In genomic region chr17:81996232-81996756, GRCh38 we compare ENCODE assay signal across 2 cellular contexts.
A peak's percentile ranks its signal among the peaks of the same experiment; 100 is the strongest.
TF ChIP-seq lines count a peak whose summit lies in the region.

No MANE protein-coding gene starts in this region.

TF ChIP-seq in HepG2, 621 proteins besides CTCF, POLR2A, EP300 and RAD21 (continues in another document):
- TF ChIP-seq ZNF780A (CRISPR knock-in tag; IDR thresholded peaks at IDR 0.05): no peak
- no peak for TF ChIP-seq THAP11 (CRISPR knock-in tag; IDR thresholded peaks at IDR 0.05)
- TF ChIP-seq ZNF567 (CRISPR knock-in tag; IDR thresholded peaks at IDR 0.05; ENCODE audit: borderline replicate concordance): no peak
- no peak; the same call in 1 of the 2 replicates for TF ChIP-seq ZNF678 (CRISPR knock-in tag; IDR thresholded peaks at IDR 0.05)
- TF ChIP-seq RBM39 (IDR thresholded peaks at IDR 0.05; ENCODE audit: low read depth, low read length, poor library complexity, severe bottlenecking): no peak
- TF ChIP-seq ZNF768 (CRISPR knock-in tag; IDR thresholded peaks at IDR 0.05): no peak
- TF ChIP-seq SRF (IDR thresholded peaks at IDR 0.05; ENCODE audit: low read depth, low read length): 0 out of 2 replicates have a peak, but pooled peaks have one; percentile 1
- 0 out of 2 replicates have a peak, but pooled peaks have one; percentile 1 for TF ChIP-seq HOXA9 (CRISPR knock-in tag; IDR thresholded peaks at IDR 0.05; ENCODE audit: borderline replicate concordance)
- no peak for TF ChIP-seq NAIF1 (CRISPR knock-in tag; IDR thresholded peaks at IDR 0.05; ENCODE audit: borderline replicate concordance)
- no peak for TF ChIP-seq ZNF670 (CRISPR knock-in tag; IDR thresholded peaks at IDR 0.05; ENCODE audit: borderline replicate concordance)
- TF ChIP-seq ZBTB4 (CRISPR knock-in tag; IDR thresholded peaks at IDR 0.05; ENCODE audit: borderline replicate concordance): 0 out of 2 replicates have a peak, but pooled peaks have one; percentile 13
- no peak for TF ChIP-seq TFE3 (CRISPR knock-in tag; IDR thresholded peaks at IDR 0.05)
- TF ChIP-seq ZSCAN29 (CRISPR knock-in tag; conservative IDR thresholded peaks at IDR 0.05): 0 out of 2 replicates have a peak, but pooled peaks have one; percentile 16
- no peak for TF ChIP-seq RFX5 (IDR thresholded peaks at IDR 0.05; ENCODE audit: low read depth, low read length)
- no peak for TF ChIP-seq SUZ12 (IDR thresholded peaks at IDR 0.05; ENCODE audit: low read depth, low read length)
- TF ChIP-seq CREB1 (IDR thresholded peaks at IDR 0.05): no peak
- TF ChIP-seq CREB1 (CRISPR knock-in tag; IDR thresholded peaks at IDR 0.05): no peak
- TF ChIP-seq ZNF235 (CRISPR knock-in tag; IDR thresholded peaks at IDR 0.05; ENCODE audit: borderline replicate concordance): peak; percentile 55; the same call in 1 of the 2 replicates
- 0 out of 2 replicates have a peak, but pooled peaks have one; percentile 13 for TF ChIP-seq PAX8 (CRISPR knock-in tag; IDR thresholded peaks at IDR 0.05; ENCODE audit: borderline replicate concordance)
- TF ChIP-seq, protein P1, sequence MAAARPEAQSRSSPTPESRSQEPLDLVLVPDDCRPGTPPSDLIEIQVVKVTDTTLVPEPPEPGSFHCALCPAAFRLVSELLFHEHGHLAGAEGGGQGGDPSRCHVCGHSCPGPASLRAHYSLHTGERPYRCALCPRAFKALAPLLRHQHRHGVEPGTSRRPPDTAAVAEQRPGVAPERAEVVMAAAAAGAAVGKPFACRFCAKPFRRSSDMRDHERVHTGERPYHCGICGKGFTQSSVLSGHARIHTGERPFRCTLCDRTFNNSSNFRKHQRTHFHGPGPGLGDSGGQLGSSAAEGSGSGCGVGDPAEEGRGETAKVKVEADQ (CRISPR knock-in tag; IDR thresholded peaks at IDR 0.05; ENCODE audit: borderline replicate concordance): peak; percentile 11; the same call in 1 of the 2 replicates
- TF ChIP-seq, protein P2, sequence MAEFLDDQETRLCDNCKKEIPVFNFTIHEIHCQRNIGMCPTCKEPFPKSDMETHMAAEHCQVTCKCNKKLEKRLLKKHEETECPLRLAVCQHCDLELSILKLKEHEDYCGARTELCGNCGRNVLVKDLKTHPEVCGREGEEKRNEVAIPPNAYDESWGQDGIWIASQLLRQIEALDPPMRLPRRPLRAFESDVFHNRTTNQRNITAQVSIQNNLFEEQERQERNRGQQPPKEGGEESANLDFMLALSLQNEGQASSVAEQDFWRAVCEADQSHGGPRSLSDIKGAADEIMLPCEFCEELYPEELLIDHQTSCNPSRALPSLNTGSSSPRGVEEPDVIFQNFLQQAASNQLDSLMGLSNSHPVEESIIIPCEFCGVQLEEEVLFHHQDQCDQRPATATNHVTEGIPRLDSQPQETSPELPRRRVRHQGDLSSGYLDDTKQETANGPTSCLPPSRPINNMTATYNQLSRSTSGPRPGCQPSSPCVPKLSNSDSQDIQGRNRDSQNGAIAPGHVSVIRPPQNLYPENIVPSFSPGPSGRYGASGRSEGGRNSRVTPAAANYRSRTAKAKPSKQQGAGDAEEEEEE (CRISPR knock-in tag; IDR thresholded peaks at IDR 0.05; ENCODE audit: borderline replicate concordance): no peak
- TF ChIP-seq ZNF878 (CRISPR knock-in tag; IDR thresholded peaks at IDR 0.05): no peak
- 0 out of 2 replicates have a peak, but pooled peaks have one; percentile 4 for TF ChIP-seq TCF7 (IDR thresholded peaks at IDR 0.05; ENCODE audit: low read depth)
- TF ChIP-seq MEIS1 (CRISPR knock-in tag; IDR thresholded peaks at IDR 0.05; ENCODE audit: borderline replicate concordance): no peak
- TF ChIP-seq ZNF616 (CRISPR knock-in tag; IDR thresholded peaks at IDR 0.05; ENCODE audit: low read depth): 0 out of 2 replicates have a peak, but pooled peaks have one; percentile 1
- TF ChIP-seq IRX3 (CRISPR knock-in tag; IDR thresholded peaks at IDR 0.05; ENCODE audit: borderline replicate concordance, low read depth): 0 out of 2 replicates have a peak, but pooled peaks have one; percentile 15

TF ChIP-seq in WTC11, 78 proteins besides CTCF, POLR2A, EP300 and RAD21:
- TF ChIP-seq, protein P3, sequence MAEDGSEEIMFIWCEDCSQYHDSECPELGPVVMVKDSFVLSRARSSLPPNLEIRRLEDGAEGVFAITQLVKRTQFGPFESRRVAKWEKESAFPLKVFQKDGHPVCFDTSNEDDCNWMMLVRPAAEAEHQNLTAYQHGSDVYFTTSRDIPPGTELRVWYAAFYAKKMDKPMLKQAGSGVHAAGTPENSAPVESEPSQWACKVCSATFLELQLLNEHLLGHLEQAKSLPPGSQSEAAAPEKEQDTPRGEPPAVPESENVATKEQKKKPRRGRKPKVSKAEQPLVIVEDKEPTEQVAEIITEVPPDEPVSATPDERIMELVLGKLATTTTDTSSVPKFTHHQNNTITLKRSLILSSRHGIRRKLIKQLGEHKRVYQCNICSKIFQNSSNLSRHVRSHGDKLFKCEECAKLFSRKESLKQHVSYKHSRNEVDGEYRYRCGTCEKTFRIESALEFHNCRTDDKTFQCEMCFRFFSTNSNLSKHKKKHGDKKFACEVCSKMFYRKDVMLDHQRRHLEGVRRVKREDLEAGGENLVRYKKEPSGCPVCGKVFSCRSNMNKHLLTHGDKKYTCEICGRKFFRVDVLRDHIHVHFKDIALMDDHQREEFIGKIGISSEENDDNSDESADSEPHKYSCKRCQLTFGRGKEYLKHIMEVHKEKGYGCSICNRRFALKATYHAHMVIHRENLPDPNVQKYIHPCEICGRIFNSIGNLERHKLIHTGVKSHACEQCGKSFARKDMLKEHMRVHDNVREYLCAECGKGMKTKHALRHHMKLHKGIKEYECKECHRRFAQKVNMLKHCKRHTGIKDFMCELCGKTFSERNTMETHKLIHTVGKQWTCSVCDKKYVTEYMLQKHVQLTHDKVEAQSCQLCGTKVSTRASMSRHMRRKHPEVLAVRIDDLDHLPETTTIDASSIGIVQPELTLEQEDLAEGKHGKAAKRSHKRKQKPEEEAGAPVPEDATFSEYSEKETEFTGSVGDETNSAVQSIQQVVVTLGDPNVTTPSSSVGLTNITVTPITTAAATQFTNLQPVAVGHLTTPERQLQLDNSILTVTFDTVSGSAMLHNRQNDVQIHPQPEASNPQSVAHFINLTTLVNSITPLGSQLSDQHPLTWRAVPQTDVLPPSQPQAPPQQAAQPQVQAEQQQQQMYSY (CRISPR knock-in tag; IDR thresholded peaks at IDR 0.05): no peak
- TF ChIP-seq TCF7 (CRISPR knock-in tag; IDR thresholded peaks at IDR 0.05; ENCODE audit: low read depth): no peak
- TF ChIP-seq, protein P4, sequence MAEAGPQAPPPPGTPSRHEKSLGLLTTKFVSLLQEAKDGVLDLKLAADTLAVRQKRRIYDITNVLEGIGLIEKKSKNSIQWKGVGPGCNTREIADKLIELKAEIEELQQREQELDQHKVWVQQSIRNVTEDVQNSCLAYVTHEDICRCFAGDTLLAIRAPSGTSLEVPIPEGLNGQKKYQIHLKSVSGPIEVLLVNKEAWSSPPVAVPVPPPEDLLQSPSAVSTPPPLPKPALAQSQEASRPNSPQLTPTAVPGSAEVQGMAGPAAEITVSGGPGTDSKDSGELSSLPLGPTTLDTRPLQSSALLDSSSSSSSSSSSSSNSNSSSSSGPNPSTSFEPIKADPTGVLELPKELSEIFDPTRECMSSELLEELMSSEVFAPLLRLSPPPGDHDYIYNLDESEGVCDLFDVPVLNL (CRISPR knock-in tag; IDR thresholded peaks at IDR 0.05; ENCODE audit: borderline replicate concordance, low read depth): no peak
- no peak for TF ChIP-seq SP1 (CRISPR knock-in tag; conservative IDR thresholded peaks at IDR 0.05)
- TF ChIP-seq NFATC4 (CRISPR knock-in tag; IDR thresholded peaks at IDR 0.05): no peak
- TF ChIP-seq OVOL2 (CRISPR knock-in tag; IDR thresholded peaks at IDR 0.05; ENCODE audit: borderline replicate concordance): no peak
- no peak for TF ChIP-seq RELA (CRISPR knock-in tag; IDR thresholded peaks at IDR 0.05; ENCODE audit: borderline replicate concordance)
- TF ChIP-seq NR1H2 (CRISPR knock-in tag; IDR thresholded peaks at IDR 0.05): no peak
- no peak for TF ChIP-seq SMAD3 (CRISPR knock-in tag; IDR thresholded peaks at IDR 0.05; ENCODE audit: borderline replicate concordance)
- TF ChIP-seq, protein P5, sequence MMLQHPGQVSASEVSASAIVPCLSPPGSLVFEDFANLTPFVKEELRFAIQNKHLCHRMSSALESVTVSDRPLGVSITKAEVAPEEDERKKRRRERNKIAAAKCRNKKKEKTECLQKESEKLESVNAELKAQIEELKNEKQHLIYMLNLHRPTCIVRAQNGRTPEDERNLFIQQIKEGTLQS (CRISPR knock-in tag; conservative IDR thresholded peaks at IDR 0.05): no peak
- TF ChIP-seq ZNF396 (CRISPR knock-in tag; IDR thresholded peaks at IDR 0.05; ENCODE audit: borderline replicate concordance): no peak
- no peak for TF ChIP-seq KAT7 (CRISPR knock-in tag; IDR thresholded peaks at IDR 0.05; ENCODE audit: borderline replicate concordance)
- TF ChIP-seq NR3C1 (CRISPR knock-in tag; conservative IDR thresholded peaks at IDR 0.05; ENCODE audit: low read depth): no peak
- TF ChIP-seq ZBTB43 (CRISPR knock-in tag; IDR thresholded peaks at IDR 0.05): no peak
- TF ChIP-seq SOX15 (CRISPR knock-in tag; IDR thresholded peaks at IDR 0.05): no peak
